ENCODE assay signal across 6 cellular contexts in the genomic region with DNA sequence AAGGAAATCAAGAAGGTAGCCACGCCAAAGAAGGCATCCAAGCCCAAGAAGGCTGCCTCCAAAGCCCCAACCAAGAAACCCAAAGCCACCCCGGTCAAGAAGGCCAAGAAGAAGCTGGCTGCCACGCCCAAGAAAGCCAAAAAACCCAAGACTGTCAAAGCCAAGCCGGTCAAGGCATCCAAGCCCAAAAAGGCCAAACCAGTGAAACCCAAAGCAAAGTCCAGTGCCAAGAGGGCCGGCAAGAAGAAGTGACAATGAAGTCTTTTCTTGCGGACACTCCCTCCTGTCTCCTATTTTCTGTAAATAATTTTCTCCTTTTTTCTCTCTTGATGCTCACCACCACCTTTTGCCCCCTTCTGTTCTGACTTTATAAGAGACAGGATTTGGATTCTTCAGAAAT. TPM values are rescaled to one million over a fixed set of nuclear protein-coding genes. Genes with fewer than 3 reads are reported as not detected.
DNase-seq lines count a peak whose midpoint lies in the region; ATAC-seq and TF ChIP-seq lines count a peak whose summit lies in the region.

No MANE protein-coding gene starts in this region.

- H3K4me3 ChIP-seq in right atrium auricular region (peak overlapping the region; percentile 51 to 68), thoracic aorta (peak overlapping the region; percentile 67)

- CTCF ChIA-PET in activated CD4-positive, alpha-beta T cell treated with anti-CD3 and anti-CD28 coated beads for 36 hours (lab: Charles Lee): interaction anchor here (1.1 kb wide), 1 partner anchor 57 kb away, joined by 4 read pairs; no protein-coding TSS in a partner anchor

- DNase-seq in activated CD4-positive, alpha-beta T cell treated with anti-CD3 and anti-CD28 coated beads for 36 hours: no peak
- DNase-seq in activated CD4-positive, alpha-beta T cell treated with anti-CD3 and anti-CD28 coated beads for 48 hours: no peak
- DNase-seq in right atrium auricular region (ENCODE audit: low spot score) (no peak), thoracic aorta (ENCODE audit: low spot score) (no peak), NCI-H1694 treated with DMSO at 0.1 percent for 48 hours (lab: John Stamatoyannopoulos, UW) (no peak)

- ATAC-seq in activated CD4-positive, alpha-beta T cell treated with anti-CD3 and anti-CD28 coated beads for 36 hours: no peak
- ATAC-seq in thoracic aorta (ENCODE audit: insufficient number of reproducible peaks, low FRiP score, low read depth) (no peak), GM18858 (IDR thresholded peaks at IDR 0.05; ENCODE audit: unreplicated experiment) (no peak)

- TF ChIP-seq CTCF in right atrium auricular region (IDR thresholded peaks at IDR 0.05) (no peak), thoracic aorta (IDR thresholded peaks at IDR 0.05) (no peak)

- POLR2A ChIA-PET in activated CD4-positive, alpha-beta T cell treated with anti-CD3 and anti-CD28 coated beads for 36 hours (lab: Charles Lee): no interaction called here

- H3K9me3 ChIP-seq in right atrium auricular region (no peaks in the 10 kb centered on the region), thoracic aorta (no peaks in the 10 kb centered on the region)

- intact Hi-C loops in activated CD4-positive, alpha-beta T cell treated with anti-CD3 and anti-CD28 coated beads for 36 hours (cut with DNase I, micrococcal nuclease): loop anchor here (2.0 to 10.0 kb wide), 4 partner anchors 41 to 561 kb away; partner anchors contain the start of genes EIF3L (in 1 of the 2), RAC2 (in 1 of the 2), SH3BP1 (in 1 of the 2) and TRIOBP (in 1 of the 2)

- H3K27ac ChIP-seq in right atrium auricular region (peak overlapping the region; percentile 89 to 91), thoracic aorta (peak overlapping the region; percentile 72 to 78)

- H3K4me3 Mint-ChIP-seq in activated CD4-positive, alpha-beta T cell treated with anti-CD3 and anti-CD28 coated beads for 36 hours: peak overlapping the region; percentile 78

- H3K9me3 Mint-ChIP-seq in activated CD4-positive, alpha-beta T cell treated with anti-CD3 and anti-CD28 coated beads for 36 hours (ENCODE audit: low read depth): no peaks in the 10 kb centered on the region

- H3K27me3 ChIP-seq in right atrium auricular region (no peaks in the 10 kb centered on the region), thoracic aorta (replicated peaks; ENCODE audit: insufficient read depth) (no peaks in the 10 kb centered on the region)

- H3K4me1 Mint-ChIP-seq in activated CD4-positive, alpha-beta T cell treated with anti-CD3 and anti-CD28 coated beads for 36 hours: peaks cover 42% of the 10 kb centered on the region

- H3K27ac Mint-ChIP-seq in activated CD4-positive, alpha-beta T cell treated with anti-CD3 and anti-CD28 coated beads for 36 hours: no peak overlapping the region

- H3K36me3 ChIP-seq in right atrium auricular region (no peaks in the 10 kb centered on the region), thoracic aorta (no peaks in the 10 kb centered on the region)

- H3K27me3 Mint-ChIP-seq in activated CD4-positive, alpha-beta T cell treated with anti-CD3 and anti-CD28 coated beads for 36 hours: peaks cover 38% of the 10 kb centered on the region

- no peaks in the 10 kb centered on the region for H3K36me3 Mint-ChIP-seq in activated CD4-positive, alpha-beta T cell treated with anti-CD3 and anti-CD28 coated beads for 36 hours (ENCODE audit: low read depth)

- peaks cover 0 to 58% of the 10 kb centered on the region in 2 donors for H3K4me1 ChIP-seq in right atrium auricular region
- H3K4me1 ChIP-seq in thoracic aorta (ENCODE audit: control insufficient read depth in 1 of 2, low read depth in 2 of 2): peaks cover 13 to 59% of the 10 kb centered on the region in 2 donors

RNA-seq across cellular contexts. Expression of gene GCAT, which starts 1.9 kb away (rescaled TPM):
- total RNA-seq in activated CD4-positive, alpha-beta T cell treated with anti-CD3 and anti-CD28 coated beads for 36 hours: 10 to 100 TPM; 21.3 to 22.4 TPM
- 10 to 100 TPM; 15.7 to 34.2 TPM for total RNA-seq in right atrium auricular region
- total RNA-seq in thoracic aorta: 10 to 100 TPM in 1 of 2 donors, 1 to 10 TPM in 1; 3.9 to 42.5 TPM

RNA-seq across cellular contexts. Expression of gene GALR3, which starts 17.3 kb away (rescaled TPM):
- total RNA-seq in activated CD4-positive, alpha-beta T cell treated with anti-CD3 and anti-CD28 coated beads for 36 hours: under 1 TPM in 1 of 2 experiments, not detected in 1; 0.21 TPM
- total RNA-seq in right atrium auricular region (not detected), thoracic aorta (not detected)

RNA-seq across cellular contexts. Expression of gene ANKRD54, which starts 38.3 kb away (rescaled TPM):
- 10 to 100 TPM; 18.6 to 20.1 TPM for total RNA-seq in activated CD4-positive, alpha-beta T cell treated with anti-CD3 and anti-CD28 coated beads for 36 hours
- total RNA-seq in right atrium auricular region (10 to 100 TPM; 17.8 to 18.5 TPM), thoracic aorta (10 to 100 TPM; 33.0 to 45.1 TPM)

RNA-seq across cellular contexts. Expression of gene EIF3L, which starts 43.3 kb away (rescaled TPM):
- total RNA-seq in activated CD4-positive, alpha-beta T cell treated with anti-CD3 and anti-CD28 coated beads for 36 hours: 100 to 1,000 TPM; 632 to 670 TPM
- 100 to 1,000 TPM; 193 to 284 TPM for total RNA-seq in right atrium auricular region
- total RNA-seq in thoracic aorta: 100 to 1,000 TPM; 224 to 226 TPM
